8 cellular contexts compared by ENCODE assay signal in the genomic region with DNA sequence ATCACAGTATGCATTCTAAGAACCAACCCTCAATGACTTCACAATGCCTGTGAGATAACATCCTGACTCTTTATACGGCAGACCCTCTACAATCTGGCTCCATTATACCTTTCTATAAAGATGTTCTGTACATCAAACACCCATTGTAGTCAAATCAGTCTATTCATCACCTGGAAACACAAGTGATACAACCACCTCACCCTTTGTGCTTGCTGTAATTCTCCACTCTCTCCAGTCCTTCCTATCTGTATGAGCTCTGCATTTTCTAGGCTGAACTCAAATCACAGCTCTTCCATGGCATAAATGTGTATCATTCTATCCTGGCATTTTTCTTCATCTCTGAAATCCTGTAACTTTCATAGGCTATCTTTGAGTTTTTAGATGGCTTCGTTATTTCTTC.
"Had no signal": no experiment of that assay in that cellular context is flagged by ENCODE, and none has a peak within 500 bp of the region (broad histone marks: within the 10 kb centered on the region; RNA-seq: fewer than 3 reads in every experiment).

No MANE protein-coding gene starts in this region.

- DNase-seq: GDM1, GF-D8 had no signal

- FAIRE-seq: G401.6, GM12878, GM12891, GM12892, GM18507, GM19239 had no signal

- ATAC-seq: GM12878 had no signal

- H3K4me3 ChIP-seq: GM12878 had no signal
